1 cellular context compared by ENCODE assay signal in genomic region chr1:48028218-48028804, GRCh38.
TF ChIP-seq lines count a peak whose summit lies in the region.

No MANE protein-coding gene starts in this region.

TF ChIP-seq in H1, 55 proteins besides CTCF, POLR2A, EP300 and RAD21 (continued from another document):
- TF ChIP-seq ATF2 (IDR thresholded peaks at IDR 0.05; ENCODE audit: low read length) = no peak
- no peak for TF ChIP-seq CTBP2 (IDR thresholded peaks at IDR 0.05; ENCODE audit: borderline replicate concordance, insufficient read depth, insufficient read length, low read length)
- TF ChIP-seq BCL11A (IDR thresholded peaks at IDR 0.05; ENCODE audit: low read depth in 2 of 2, low read length in 2 of 2) = no peak
- TF ChIP-seq EGR1 (IDR thresholded peaks at IDR 0.05; ENCODE audit: borderline replicate concordance, low read depth, low read length) = no peak
- no peak; a peak in 1 of 4 replicates for TF ChIP-seq HDAC2 (IDR thresholded peaks at IDR 0.05; ENCODE audit: borderline replicate concordance in 1 of 2, low read depth in 2 of 2, low read length in 2 of 2)
- no peak for TF ChIP-seq JUN (IDR thresholded peaks at IDR 0.05; ENCODE audit: low read depth, low read length)
- TF ChIP-seq KDM4A (IDR thresholded peaks at IDR 0.05; ENCODE audit: low read depth, low read length, severe bottlenecking) = no peak
- no peak for TF ChIP-seq RFX5 (IDR thresholded peaks at IDR 0.05; ENCODE audit: borderline replicate concordance, low read depth, low read length)
- TF ChIP-seq SUZ12 (IDR thresholded peaks at IDR 0.05; ENCODE audit: low read length) = no peak
- TF ChIP-seq POLR2AphosphoS5 (IDR thresholded peaks at IDR 0.05; ENCODE audit: low read depth, low read length) = no peak
- TF ChIP-seq TAF1 (IDR thresholded peaks at IDR 0.05; ENCODE audit: low read depth, low read length) = no peak
- no peak for TF ChIP-seq SP1 (IDR thresholded peaks at IDR 0.05; ENCODE audit: low read depth, low read length)
- TF ChIP-seq KDM1A (IDR thresholded peaks at IDR 0.05; ENCODE audit: borderline replicate concordance, low read length) = no peak
- TF ChIP-seq NANOG (IDR thresholded peaks at IDR 0.05; ENCODE audit: insufficient read depth, low read depth, low read length, poor library complexity, severe bottlenecking) = no peak
- no peak for TF ChIP-seq HDAC6 (IDR thresholded peaks at IDR 0.05; ENCODE audit: low read depth, low read length)
- no peak for TF ChIP-seq BACH1 (IDR thresholded peaks at IDR 0.05; ENCODE audit: low read length)
- no peak for TF ChIP-seq MAX (IDR thresholded peaks at IDR 0.05)
